Comparison of ENCODE assay signal across 19 cellular contexts in the genomic region with DNA sequence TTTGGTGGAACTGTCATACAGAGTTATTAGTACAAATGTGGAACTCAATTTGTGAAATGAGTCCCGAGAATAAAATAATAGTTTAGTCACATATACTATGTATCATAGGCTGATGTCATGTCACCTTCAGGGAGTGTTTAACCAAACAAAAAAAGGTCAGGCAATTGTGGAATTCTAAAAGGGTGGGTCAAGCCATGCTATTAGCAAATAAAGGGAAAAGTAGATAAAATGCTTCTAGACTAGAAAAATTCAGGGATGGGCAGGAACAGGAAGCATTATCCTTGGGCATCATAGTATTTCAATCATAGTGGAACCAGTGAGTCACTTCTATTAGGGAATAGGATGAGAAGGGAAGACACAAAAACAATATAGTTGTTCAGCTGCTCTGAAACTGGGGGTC.
DNase-seq lines count a peak whose midpoint lies in the region; ATAC-seq and TF ChIP-seq lines count a peak whose summit lies in the region.
"Had no signal": no experiment of that assay in that cellular context is flagged by ENCODE, and none has a peak within 500 bp of the region (broad histone marks: within the 10 kb centered on the region; RNA-seq: fewer than 3 reads in every experiment).

No MANE protein-coding gene starts in this region.

- no peaks in the 10 kb centered on the region; the same call in 2 of the 3 replicates for H3K36me3 Mint-ChIP-seq in GM23338 (ENCODE audit: low read depth)
- no peaks in the 10 kb centered on the region for H3K36me3 Mint-ChIP-seq in glutamatergic neuron (ENCODE audit: unreplicated experiment)
- H3K36me3 Mint-ChIP-seq: CD4-positive, CD25-positive, alpha-beta regulatory T cell had no signal

- no peak overlapping the region for H3K4me2 ChIP-seq in GM23338

- WGBS in thyroid gland, 2 donors: 80 to 86% methylated on average over 1 of the region's 1 CpG

- H3K79me2 ChIP-seq in GM23338 (replicated peaks; ENCODE audit: insufficient read depth): no peaks in the 10 kb centered on the region

- H3K27me3 ChIP-seq in GM23338 (ENCODE audit: insufficient read depth) (no peaks in the 10 kb centered on the region), thyroid gland (no peaks in the 10 kb centered on the region)

- H3K9me3 Mint-ChIP-seq in GM23338: no peaks in the 10 kb centered on the region
- peaks cover 4% of the 10 kb centered on the region for H3K9me3 Mint-ChIP-seq in glutamatergic neuron (ENCODE audit: unreplicated experiment)
- H3K9me3 Mint-ChIP-seq: CD4-positive, CD25-positive, alpha-beta regulatory T cell had no signal

- TF ChIP-seq POLR2A in thyroid gland (IDR thresholded peaks at IDR 0.05): no peak

- no peaks in the 10 kb centered on the region for H3K9me3 ChIP-seq in thyroid gland

- H3K36me3 ChIP-seq in GM23338 (ENCODE audit: insufficient read depth) (no peaks in the 10 kb centered on the region), thyroid gland (no peaks in the 10 kb centered on the region)

- TF ChIP-seq CTCF in GM23338 (conservative IDR thresholded peaks at IDR 0.05; ENCODE audit: low read depth in 2 of 2) (no peak), glutamatergic neuron (IDR thresholded peaks at IDR 0.05; ENCODE audit: partially characterized antibody, unreplicated experiment) (no peak), thyroid gland (IDR thresholded peaks at IDR 0.05) (no peak)

- ATAC-seq in GM23338: no peak
- ATAC-seq in GM21619 (IDR thresholded peaks at IDR 0.05; ENCODE audit: unreplicated experiment): no peak
- ATAC-seq: Panc1 had no signal

- H3K4me3 Mint-ChIP-seq in GM23338 (no peak overlapping the region), glutamatergic neuron (ENCODE audit: unreplicated experiment) (peak overlapping the region; percentile 35)

- intact Hi-C loops in thyroid gland (cut with DNase I): no loop called here

- no peaks in the 10 kb centered on the region for H4K20me1 ChIP-seq in GM23338 (replicated peaks; ENCODE audit: insufficient read depth)

- DNase-seq in A172 (ENCODE audit: low spot score) (peak; percentile 5), GM23338 (ENCODE audit: low spot score) (no peak), NCI-H748 (lab: John Stamatoyannopoulos, UW; ENCODE audit: unreplicated experiment) (peak; percentile 40), glutamatergic neuron (no peak), glomerular visceral epithelial cell (ENCODE audit: extremely low spot score) (no peak), thyroid gland (no peak)
- DNase-seq: CD4-positive, CD25-positive, alpha-beta regulatory T cell; GF-D8; H7; IMR-90; KG1; MM.1S; NCI-H1092; NCI-H1417 treated with DMSO at 0.1 percent for 48 hours; NCI-H187 treated with DMSO at 0.1 percent for 48 hours; SHP77 treated with DMSO at 0.1 percent for 48 hours had no signal

- H3K27ac ChIP-seq in GM23338 (ENCODE audit: low read depth): no peak overlapping the region
- no peak overlapping the region for H3K27ac ChIP-seq in thyroid gland
- H3K27ac ChIP-seq: 22Rv1 had no signal

- H3K27ac Mint-ChIP-seq in GM23338 (no peak overlapping the region), glutamatergic neuron (ENCODE audit: unreplicated experiment) (peak overlapping the region; percentile 90)
- H3K27ac Mint-ChIP-seq: CD4-positive, CD25-positive, alpha-beta regulatory T cell had no signal

- no peaks in the 10 kb centered on the region for H3K4me1 Mint-ChIP-seq in GM23338
- peaks cover 36% of the 10 kb centered on the region for H3K4me1 Mint-ChIP-seq in glutamatergic neuron (ENCODE audit: low read depth, unreplicated experiment)

- no peak overlapping the region for H3K4me3 ChIP-seq in GM23338
- H3K4me3 ChIP-seq in thyroid gland (replicated peaks in 1 of 3): no peak overlapping the region

- no peaks in the 10 kb centered on the region for H3F3A ChIP-seq in GM23338 (replicated peaks; ENCODE audit: low read depth)

- H3K4me1 ChIP-seq in GM23338 (ENCODE audit: insufficient read depth): no peaks in the 10 kb centered on the region
- peaks cover 0 to 7% of the 10 kb centered on the region in 2 donors for H3K4me1 ChIP-seq in thyroid gland

- H3K9me2 ChIP-seq in GM23338 (ENCODE audit: insufficient read depth): no peaks in the 10 kb centered on the region

- peak overlapping the region; percentile 63; the same call in 1 of the 2 replicates for H2AFZ ChIP-seq in GM23338

- H3K27me3 Mint-ChIP-seq in GM23338 (ENCODE audit: insufficient read depth, low read depth, poor library complexity) (no peaks in the 10 kb centered on the region), glutamatergic neuron (ENCODE audit: unreplicated experiment) (peaks cover 11% of the 10 kb centered on the region)
- H3K27me3 Mint-ChIP-seq: CD4-positive, CD25-positive, alpha-beta regulatory T cell had no signal

TF ChIP-seq in GM23338, 12 proteins besides CTCF, POLR2A, EP300 and RAD21:
- TF ChIP-seq ZNF331 (CRISPR knock-in tag; IDR thresholded peaks at IDR 0.05; ENCODE audit: low read depth) (no peak), EZH2phosphoT487 (IDR thresholded peaks at IDR 0.05; ENCODE audit: unreplicated experiment) (no peak), STAT1 (IDR thresholded peaks at IDR 0.05; ENCODE audit: unreplicated experiment) (no peak), CREB1 (CRISPR knock-in tag; IDR thresholded peaks at IDR 0.05; ENCODE audit: low read depth) (no peak), ZNF114 (CRISPR knock-in tag; IDR thresholded peaks at IDR 0.05) (no peak)
- TF ChIP-seq, protein P1, sequence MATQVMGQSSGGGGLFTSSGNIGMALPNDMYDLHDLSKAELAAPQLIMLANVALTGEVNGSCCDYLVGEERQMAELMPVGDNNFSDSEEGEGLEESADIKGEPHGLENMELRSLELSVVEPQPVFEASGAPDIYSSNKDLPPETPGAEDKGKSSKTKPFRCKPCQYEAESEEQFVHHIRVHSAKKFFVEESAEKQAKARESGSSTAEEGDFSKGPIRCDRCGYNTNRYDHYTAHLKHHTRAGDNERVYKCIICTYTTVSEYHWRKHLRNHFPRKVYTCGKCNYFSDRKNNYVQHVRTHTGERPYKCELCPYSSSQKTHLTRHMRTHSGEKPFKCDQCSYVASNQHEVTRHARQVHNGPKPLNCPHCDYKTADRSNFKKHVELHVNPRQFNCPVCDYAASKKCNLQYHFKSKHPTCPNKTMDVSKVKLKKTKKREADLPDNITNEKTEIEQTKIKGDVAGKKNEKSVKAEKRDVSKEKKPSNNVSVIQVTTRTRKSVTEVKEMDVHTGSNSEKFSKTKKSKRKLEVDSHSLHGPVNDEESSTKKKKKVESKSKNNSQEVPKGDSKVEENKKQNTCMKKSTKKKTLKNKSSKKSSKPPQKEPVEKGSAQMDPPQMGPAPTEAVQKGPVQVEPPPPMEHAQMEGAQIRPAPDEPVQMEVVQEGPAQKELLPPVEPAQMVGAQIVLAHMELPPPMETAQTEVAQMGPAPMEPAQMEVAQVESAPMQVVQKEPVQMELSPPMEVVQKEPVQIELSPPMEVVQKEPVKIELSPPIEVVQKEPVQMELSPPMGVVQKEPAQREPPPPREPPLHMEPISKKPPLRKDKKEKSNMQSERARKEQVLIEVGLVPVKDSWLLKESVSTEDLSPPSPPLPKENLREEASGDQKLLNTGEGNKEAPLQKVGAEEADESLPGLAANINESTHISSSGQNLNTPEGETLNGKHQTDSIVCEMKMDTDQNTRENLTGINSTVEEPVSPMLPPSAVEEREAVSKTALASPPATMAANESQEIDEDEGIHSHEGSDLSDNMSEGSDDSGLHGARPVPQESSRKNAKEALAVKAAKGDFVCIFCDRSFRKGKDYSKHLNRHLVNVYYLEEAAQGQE (IDR thresholded peaks at IDR 0.05; ENCODE audit: unreplicated experiment): no peak
- TF ChIP-seq, protein P2, sequence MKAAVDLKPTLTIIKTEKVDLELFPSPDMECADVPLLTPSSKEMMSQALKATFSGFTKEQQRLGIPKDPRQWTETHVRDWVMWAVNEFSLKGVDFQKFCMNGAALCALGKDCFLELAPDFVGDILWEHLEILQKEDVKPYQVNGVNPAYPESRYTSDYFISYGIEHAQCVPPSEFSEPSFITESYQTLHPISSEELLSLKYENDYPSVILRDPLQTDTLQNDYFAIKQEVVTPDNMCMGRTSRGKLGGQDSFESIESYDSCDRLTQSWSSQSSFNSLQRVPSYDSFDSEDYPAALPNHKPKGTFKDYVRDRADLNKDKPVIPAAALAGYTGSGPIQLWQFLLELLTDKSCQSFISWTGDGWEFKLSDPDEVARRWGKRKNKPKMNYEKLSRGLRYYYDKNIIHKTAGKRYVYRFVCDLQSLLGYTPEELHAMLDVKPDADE (IDR thresholded peaks at IDR 0.05): no peak
TF ChIP-seq in GM23338: peak in this region for 0.

Comparison
In these comparisons a context has a peak if more than half of its experiments do, and no peak if none do; other contexts are left out.
1. DNase-seq: peak in A172 (single experiment) and NCI-H748 (single experiment); none in GM23338 (single experiment), glutamatergic neuron (single experiment), glomerular visceral epithelial cell (single experiment) and thyroid gland (0 of 2).